15 cellular contexts compared by ENCODE assay signal in genomic region chr9:121295662-121296191, GRCh38. TPM values are rescaled to one million over a fixed set of nuclear protein-coding genes. Genes with fewer than 3 reads are reported as not detected.
DNase-seq lines count a peak whose midpoint lies in the region; ATAC-seq lines count a peak whose summit lies in the region.
"Had no signal": no experiment of that assay in that cellular context is flagged by ENCODE, and none has a peak within 500 bp of the region (broad histone marks: within the 10 kb centered on the region; RNA-seq: fewer than 3 reads in every experiment).

No MANE protein-coding gene starts in this region.

- no peak for ATAC-seq in Right ventricle myocardium superior (ENCODE audit: poor library complexity)
- no peak for ATAC-seq in HG03457 (IDR thresholded peaks at IDR 0.05; ENCODE audit: unreplicated experiment)
- no peak for ATAC-seq in HG02884 (IDR thresholded peaks at IDR 0.05; ENCODE audit: unreplicated experiment)
- ATAC-seq: foreskin keratinocyte had no signal

- H3K4me3 ChIP-seq in adipocyte (ENCODE audit: low read length) (no peak overlapping the region), muscle layer of colon (ENCODE audit: low read depth in 1 of 2, low read length in 2 of 2) (peak overlapping the region in 1 of 2 donors; percentile 4)
- H3K4me3 ChIP-seq: SJSA1 had no signal

- H3K27ac ChIP-seq in muscle layer of colon (ENCODE audit: low read depth, low read length) = peak overlapping the region; percentile 95
- H3K27ac ChIP-seq in substantia nigra (ENCODE audit: low read depth, low read length, poor library complexity, severe bottlenecking) = peak overlapping the region; percentile 95
- H3K27ac ChIP-seq: foreskin keratinocyte, SJSA1 had no signal

- H3K27me3 ChIP-seq in adipocyte (replicated peaks; ENCODE audit: control insufficient read depth, insufficient read depth, low read length) (no peaks in the 10 kb centered on the region), muscle layer of colon (ENCODE audit: control insufficient read depth in 1 of 2, insufficient read depth in 2 of 2, low read length in 2 of 2) (no peaks in the 10 kb centered on the region)
- H3K27me3 ChIP-seq: foreskin keratinocyte, SJSA1 had no signal

- DNase-seq in adipocyte (ENCODE audit: low read depth) (no peak), Right ventricle myocardium superior (peak; percentile 50), substantia nigra (lab: John Stamatoyannopoulos, UW) (no peak), NCI-H748 treated with DMSO at 0.1 percent for 48 hours (lab: John Stamatoyannopoulos, UW) (no peak)
- DNase-seq in activated naive CD4-positive, alpha-beta T cell treated with anti-CD3 and anti-CD28 coated beads, Interleukin-2, amount 50 U/mL, for 16 hours = no peak
- DNase-seq: activated CD4-positive, alpha-beta T cell treated with anti-CD3 and anti-CD28 coated beads, Interleukin-2, amount 50 U/mL, for 4 hours; activated T-cell treated with anti-CD3 and anti-CD28 coated beads, Interleukin-2, amount 50 U/mL, for 48 hours; foreskin keratinocyte; NCI-H1930; NCI-H82; stimulated activated CD4-positive, alpha-beta T cell treated with anti-CD3 and anti-CD28 coated beads, Interleukin-2, amount 100 ng/mL, for 48 hours had no signal

- H3K9me3 ChIP-seq in adipocyte (ENCODE audit: control insufficient read depth, low read length) = no peaks in the 10 kb centered on the region
- no peaks in the 10 kb centered on the region for H3K9me3 ChIP-seq in muscle layer of colon (ENCODE audit: low read length)
- H3K9me3 ChIP-seq: SJSA1 had no signal

- intact Hi-C loops in Right ventricle myocardium superior (cut with DNase I) = no loop called here

- H3K4me1 ChIP-seq in adipocyte (ENCODE audit: control insufficient read depth, insufficient read depth, low read length) (peaks cover 61% of the 10 kb centered on the region), muscle layer of colon (ENCODE audit: insufficient read depth, low read length) (peaks cover 82% of the 10 kb centered on the region)

- H3K9ac ChIP-seq in adipocyte (ENCODE audit: low read length) = peak overlapping the region; percentile 82
- H3K9ac ChIP-seq in muscle layer of colon (ENCODE audit: low read length) = peak overlapping the region; percentile 29

- H3K36me3 ChIP-seq in adipocyte (ENCODE audit: control insufficient read depth, insufficient read depth, low read length, severe bottlenecking) (peaks cover 3% of the 10 kb centered on the region), muscle layer of colon (ENCODE audit: insufficient read depth, low read length) (peaks cover 17% of the 10 kb centered on the region)

RNA-seq across cellular contexts. Expression of gene GSN, which starts 27.8 kb away (rescaled TPM):
- total RNA-seq in Right ventricle myocardium superior = 837 TPM
